Comparison of ENCODE assay signal across 6 cellular contexts in the genomic region with DNA sequence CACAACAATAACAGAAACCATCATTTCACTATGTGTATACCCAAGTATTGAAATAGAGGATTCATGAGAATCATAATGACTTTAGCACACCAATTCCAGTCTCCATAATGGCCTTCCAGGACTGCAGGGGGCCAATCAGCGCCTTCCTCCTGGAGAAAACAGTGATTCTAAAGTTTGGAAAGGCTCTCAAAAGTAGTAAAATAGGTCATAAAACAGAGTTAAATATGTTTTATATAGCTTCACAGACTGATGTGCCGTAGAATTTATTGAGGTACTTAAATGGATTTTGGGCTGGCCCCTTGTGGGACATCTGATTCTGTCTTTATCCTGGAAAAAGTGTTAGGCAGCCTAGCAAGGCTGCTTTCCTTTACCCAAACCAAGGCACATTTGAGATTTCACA.
"Had no signal": no experiment of that assay in that cellular context is flagged by ENCODE, and none has a peak within 500 bp of the region (broad histone marks: within the 10 kb centered on the region; RNA-seq: fewer than 3 reads in every experiment).

No MANE protein-coding gene starts in this region.

- H3K4me1 Mint-ChIP-seq: IgD-negative memory B cell had no signal

- H3K4me3 Mint-ChIP-seq: IgD-negative memory B cell had no signal

- H3K4me1 ChIP-seq: HAP-1 had no signal

- H3K4me3 ChIP-seq: HAP-1 had no signal

- H3K9me3 ChIP-seq: HAP-1 had no signal

- FAIRE-seq: HepG2 had no signal

- H3K9me3 Mint-ChIP-seq: IgD-negative memory B cell had no signal

- H3K27me3 Mint-ChIP-seq: IgD-negative memory B cell had no signal

- DNase-seq: GOT3, H7, KBM-7 had no signal

- H3K36me3 Mint-ChIP-seq: IgD-negative memory B cell had no signal

- H3K36me3 ChIP-seq: HAP-1 had no signal

- H3K27ac Mint-ChIP-seq: IgD-negative memory B cell had no signal
